Comparison of ENCODE assay signal across 13 cellular contexts in the genomic region with DNA sequence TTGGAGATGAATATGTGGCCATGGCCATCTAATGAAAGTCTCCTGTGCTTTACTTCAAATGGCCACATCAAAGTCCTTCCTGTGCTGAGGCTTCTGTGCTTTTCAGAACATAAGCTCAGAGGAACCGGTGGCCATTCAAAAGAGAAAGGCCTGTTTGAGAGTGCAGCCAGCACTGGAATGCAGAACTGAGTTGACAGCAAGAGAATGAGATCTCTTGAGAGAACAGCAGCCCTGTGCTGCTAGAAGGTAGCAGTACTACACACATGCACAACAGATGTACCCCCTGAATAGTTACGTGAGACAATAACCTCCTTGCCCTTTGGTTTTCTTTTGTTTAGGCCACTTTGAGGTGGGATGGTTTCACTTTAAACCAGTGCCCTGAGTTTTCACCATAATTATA.
"Had no signal": no experiment of that assay in that cellular context is flagged by ENCODE, and none has a peak within 500 bp of the region (broad histone marks: within the 10 kb centered on the region; RNA-seq: fewer than 3 reads in every experiment).

No MANE protein-coding gene starts in this region.

- DNase-seq: activated CD4-positive, alpha-beta memory T cell treated with anti-CD3 and anti-CD28 coated beads for 36 hours; activated CD8-positive, alpha-beta memory T cell treated with anti-CD3 and anti-CD28 coated beads, Interleukin-2, amount 50 U/mL, for 4 hours; activated naive CD4-positive, alpha-beta T cell treated with Interleukin-2 at 50 U/mL for 16 hours; activated naive CD8-positive, alpha-beta T cell treated with anti-CD3 and anti-CD28 coated beads, Interleukin-2, amount 50 U/mL, for 24 hours; heart left ventricle; T-cell; T1000 had no signal

- H3K27me3 Mint-ChIP-seq: activated CD4-positive, alpha-beta memory T cell treated with anti-CD3 and anti-CD28 coated beads for 36 hours; activated naive CD8-positive, alpha-beta T cell treated with anti-CD3 and anti-CD28 coated beads, Interleukin-2, amount 50 U/mL, for 24 hours; dendritic cell treated with granulocyte-macrophage colony-stimulating factor and Interleukin-4, amounts not matched to agents 40 ng/mL and 50 ng/mL, for 4 days had no signal

- H3K4me3 ChIP-seq: heart left ventricle, skin epidermis had no signal

- H3K4me1 Mint-ChIP-seq: activated naive CD8-positive, alpha-beta T cell treated with anti-CD3 and anti-CD28 coated beads, Interleukin-2, amount 50 U/mL, for 24 hours; T-cell had no signal

- H3K27ac Mint-ChIP-seq: activated CD4-positive, alpha-beta memory T cell treated with anti-CD3 and anti-CD28 coated beads for 36 hours; activated naive CD8-positive, alpha-beta T cell treated with anti-CD3 and anti-CD28 coated beads, Interleukin-2, amount 50 U/mL, for 24 hours; dendritic cell treated with granulocyte-macrophage colony-stimulating factor and Interleukin-4, amounts not matched to agents 40 ng/mL and 50 ng/mL, for 4 days; T-cell had no signal

- H3K36me3 ChIP-seq: heart left ventricle had no signal

- H3K4me3 Mint-ChIP-seq: activated CD4-positive, alpha-beta memory T cell treated with anti-CD3 and anti-CD28 coated beads for 36 hours; activated naive CD8-positive, alpha-beta T cell treated with anti-CD3 and anti-CD28 coated beads, Interleukin-2, amount 50 U/mL, for 24 hours; dendritic cell treated with granulocyte-macrophage colony-stimulating factor and Interleukin-4, amounts not matched to agents 40 ng/mL and 50 ng/mL, for 4 days; neural crest cell; T-cell had no signal

- H3K27ac ChIP-seq: skin epidermis had no signal

- H3K9me3 Mint-ChIP-seq: activated CD4-positive, alpha-beta memory T cell treated with anti-CD3 and anti-CD28 coated beads for 36 hours; dendritic cell treated with granulocyte-macrophage colony-stimulating factor and Interleukin-4, amounts not matched to agents 40 ng/mL and 50 ng/mL, for 4 days; neural crest cell had no signal

- H3K9me3 ChIP-seq: heart left ventricle had no signal

- ATAC-seq: activated naive CD8-positive, alpha-beta T cell treated with anti-CD3 and anti-CD28 coated beads, Interleukin-2, amount 50 U/mL, for 24 hours; esophagus mucosa; T-cell had no signal

- H3K27me3 ChIP-seq: heart left ventricle had no signal

- FAIRE-seq: frontal cortex, islet of Langerhans had no signal

- H3K36me3 Mint-ChIP-seq: activated CD4-positive, alpha-beta memory T cell treated with anti-CD3 and anti-CD28 coated beads for 36 hours; T-cell had no signal
